8 cellular contexts compared by ENCODE assay signal in the genomic region with DNA sequence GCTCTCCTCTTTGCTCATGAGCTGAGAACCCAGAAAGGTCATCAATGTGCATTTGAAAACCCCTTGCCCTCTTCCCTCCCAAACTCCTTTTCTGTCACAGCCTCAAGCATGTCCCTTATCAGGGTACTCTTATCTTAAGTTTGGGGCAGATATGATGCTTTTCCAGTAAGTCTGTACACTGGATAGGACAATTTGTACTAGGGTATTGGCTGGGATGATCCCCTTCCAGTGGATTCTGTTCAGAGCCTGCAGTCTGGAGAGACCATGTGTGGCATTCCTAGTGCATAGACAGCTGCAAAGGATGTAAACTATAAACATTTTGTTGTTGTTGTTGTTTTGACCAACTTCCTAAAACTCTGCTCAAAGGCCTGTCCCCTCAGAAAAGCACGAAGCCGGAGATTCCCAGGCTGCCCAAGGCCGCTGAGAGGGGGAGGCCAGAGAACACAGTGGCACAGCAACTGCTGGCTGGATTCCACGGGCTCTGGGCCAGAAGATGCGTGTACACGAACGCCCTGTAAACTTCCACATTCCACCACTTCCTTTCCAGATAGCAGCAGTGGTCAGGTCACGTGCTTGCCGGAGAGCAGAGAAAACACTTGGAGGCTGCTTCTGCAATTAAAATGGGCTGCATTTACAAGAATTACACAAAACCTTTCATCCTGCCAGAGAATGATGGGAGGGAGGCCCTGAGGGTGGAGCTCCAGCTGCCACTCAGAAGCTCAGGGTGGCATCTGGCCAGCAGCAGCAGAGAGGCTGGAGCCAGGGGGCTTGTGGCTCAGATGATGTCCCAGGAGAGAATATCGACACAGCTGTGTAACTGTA. TPM values are rescaled to one million over a fixed set of nuclear protein-coding genes. Genes with fewer than 3 reads are reported as not detected.
A peak's percentile ranks its signal among the peaks of the same experiment; 100 is the strongest.
DNase-seq lines count a peak whose midpoint lies in the region; ATAC-seq and TF ChIP-seq lines count a peak whose summit lies in the region.

No MANE protein-coding gene starts in this region.

- intact Hi-C loops in esophagus muscularis mucosa (cut with DNase I), result no loop called here

- H3K27ac Mint-ChIP-seq in stimulated activated naive B cell treated with anti-CD40 and anti-IgM and Interleukin-4, amounts not matched to agents 10 μg/mL and 1 μg/mL and 100 μg/mL, for 72 hours, result peak overlapping the region; percentile 88

- no peaks in the 10 kb centered on the region for H3K9me3 Mint-ChIP-seq in activated T-cell treated with anti-CD3 and anti-CD28 coated beads, Interleukin-2, amount 50 U/mL, for 4 hours
- no peaks in the 10 kb centered on the region for H3K9me3 Mint-ChIP-seq in stimulated activated naive B cell treated with anti-CD40 and anti-IgM and Interleukin-4, amounts not matched to agents 10 μg/mL and 1 μg/mL and 100 μg/mL, for 72 hours

- DNase-seq in OCI-M1 (lab: John Stamatoyannopoulos, UW) (peak; percentile 96), esophagus muscularis mucosa (ENCODE audit: extremely low spot score) (peak; percentile 98), myocyte (ENCODE audit: low read depth) (peak; percentile 94)
- DNase-seq in activated T-cell treated with anti-CD3 and anti-CD28 coated beads, Interleukin-2, amount 50 U/mL, for 4 hours, result peak; percentile 36
- DNase-seq in stimulated activated naive B cell treated with anti-CD40 and anti-IgM and Interleukin-4, amounts not matched to agents 10 μg/mL and 1 μg/mL and 100 μg/mL, for 72 hours, result peak; percentile 43

- H3K4me3 Mint-ChIP-seq in activated T-cell treated with anti-CD3 and anti-CD28 coated beads, Interleukin-2, amount 50 U/mL, for 4 hours, result peak overlapping the region; percentile 25
- peak overlapping the region; percentile 48 to 51 for H3K4me3 Mint-ChIP-seq in stimulated activated naive B cell treated with anti-CD40 and anti-IgM and Interleukin-4, amounts not matched to agents 10 μg/mL and 1 μg/mL and 100 μg/mL, for 72 hours

- H3K9me3 ChIP-seq in HEK293 (ENCODE audit: control insufficient read depth, insufficient read depth, low read depth, low read length) (no peaks in the 10 kb centered on the region), esophagus muscularis mucosa (no peaks in the 10 kb centered on the region)

- H3K27me3 Mint-ChIP-seq in activated T-cell treated with anti-CD3 and anti-CD28 coated beads, Interleukin-2, amount 50 U/mL, for 4 hours (ENCODE audit: low read depth), result no peaks in the 10 kb centered on the region
- H3K27me3 Mint-ChIP-seq in stimulated activated naive B cell treated with anti-CD40 and anti-IgM and Interleukin-4, amounts not matched to agents 10 μg/mL and 1 μg/mL and 100 μg/mL, for 72 hours, result no peaks in the 10 kb centered on the region

- TF ChIP-seq POLR2A in esophagus muscularis mucosa (IDR thresholded peaks at IDR 0.05; ENCODE audit: low read depth), result no peak

- H3K4me1 ChIP-seq in HEK293 (ENCODE audit: control insufficient read depth, insufficient read depth, low read length), result peaks cover 8% of the 10 kb centered on the region
- peaks cover 45 to 51% (median 48%) of the 10 kb centered on the region in 4 donors for H3K4me1 ChIP-seq in esophagus muscularis mucosa

- H3K36me3 ChIP-seq in HEK293 (ENCODE audit: control insufficient read depth in 2 of 2, insufficient read depth in 1 of 2, low read length in 2 of 2) (no peaks in the 10 kb centered on the region), esophagus muscularis mucosa (peaks cover 0 to 2% (median 0%) of the 10 kb centered on the region in 4 donors)

- no peak overlapping the region for H3K4me3 ChIP-seq in HEK293 (ENCODE audit: low read depth, low read length)
- peak overlapping the region in 3 of 4 donors; percentile 1 to 24 (median 10) for H3K4me3 ChIP-seq in esophagus muscularis mucosa

- peaks cover 73% of the 10 kb centered on the region for H3K4me1 Mint-ChIP-seq in activated T-cell treated with anti-CD3 and anti-CD28 coated beads, Interleukin-2, amount 50 U/mL, for 4 hours (ENCODE audit: low read depth)
- peaks cover 62 to 94% of the 10 kb centered on the region in 2 donors for H3K4me1 Mint-ChIP-seq in stimulated activated naive B cell treated with anti-CD40 and anti-IgM and Interleukin-4, amounts not matched to agents 10 μg/mL and 1 μg/mL and 100 μg/mL, for 72 hours

- 0% methylated on average over 10 of the region's 10 CpGs for WGBS in esophagus muscularis mucosa

- TF ChIP-seq CTCF in HEK293 (tag by site-specific recombination; IDR thresholded peaks at IDR 0.05) (no peak; the same call in 1 of the 2 replicates), esophagus muscularis mucosa (IDR thresholded peaks at IDR 0.05) (peak in 2 of 3 experiments; percentile 10 to 23)

- no peaks in the 10 kb centered on the region for H3K27me3 ChIP-seq in esophagus muscularis mucosa

- H3K27ac ChIP-seq in HEK293 (ENCODE audit: extremely low read depth, low read depth, low read length) (no peak overlapping the region; the same call in 1 of the 2 replicates), esophagus muscularis mucosa (replicated peaks in 1 of 4) (peak overlapping the region; percentile 55 to 83 (median 80))

- H3K36me3 Mint-ChIP-seq in activated T-cell treated with anti-CD3 and anti-CD28 coated beads, Interleukin-2, amount 50 U/mL, for 4 hours (ENCODE audit: insufficient read depth), result peaks cover 23% of the 10 kb centered on the region
- peaks cover 36 to 46% of the 10 kb centered on the region in 2 donors for H3K36me3 Mint-ChIP-seq in stimulated activated naive B cell treated with anti-CD40 and anti-IgM and Interleukin-4, amounts not matched to agents 10 μg/mL and 1 μg/mL and 100 μg/mL, for 72 hours

- peak; percentile 36 to 52 for ATAC-seq in activated T-cell treated with anti-CD3 and anti-CD28 coated beads, Interleukin-2, amount 50 U/mL, for 4 hours
- ATAC-seq in stimulated activated naive B cell treated with anti-CD40 and anti-IgM and Interleukin-4, amounts not matched to agents 10 μg/mL and 1 μg/mL and 100 μg/mL, for 72 hours (replicated peaks), result peak; percentile 21 to 42
- ATAC-seq in GM19455 (IDR thresholded peaks at IDR 0.05; ENCODE audit: unreplicated experiment) (no peak), GM21447 (IDR thresholded peaks at IDR 0.05; ENCODE audit: unreplicated experiment) (no peak)

- POLR2A ChIA-PET in HEK293 (lab: Yijun Ruan, JAX), result no interaction called here

- no peak for TF ChIP-seq EP300 in esophagus muscularis mucosa (IDR thresholded peaks at IDR 0.05)

- CTCF ChIA-PET in HEK293 (lab: Yijun Ruan, JAX), result interaction anchor here (0.9 to 2.7 kb wide), 7 partner anchors 10 to 120 kb away, joined by 3 to 12 read pairs (median 4); no protein-coding TSS in a partner anchor

TF ChIP-seq in HEK293, 187 proteins besides CTCF, POLR2A, EP300 and RAD21 (continues in another document):
- TF ChIP-seq, protein P1, sequence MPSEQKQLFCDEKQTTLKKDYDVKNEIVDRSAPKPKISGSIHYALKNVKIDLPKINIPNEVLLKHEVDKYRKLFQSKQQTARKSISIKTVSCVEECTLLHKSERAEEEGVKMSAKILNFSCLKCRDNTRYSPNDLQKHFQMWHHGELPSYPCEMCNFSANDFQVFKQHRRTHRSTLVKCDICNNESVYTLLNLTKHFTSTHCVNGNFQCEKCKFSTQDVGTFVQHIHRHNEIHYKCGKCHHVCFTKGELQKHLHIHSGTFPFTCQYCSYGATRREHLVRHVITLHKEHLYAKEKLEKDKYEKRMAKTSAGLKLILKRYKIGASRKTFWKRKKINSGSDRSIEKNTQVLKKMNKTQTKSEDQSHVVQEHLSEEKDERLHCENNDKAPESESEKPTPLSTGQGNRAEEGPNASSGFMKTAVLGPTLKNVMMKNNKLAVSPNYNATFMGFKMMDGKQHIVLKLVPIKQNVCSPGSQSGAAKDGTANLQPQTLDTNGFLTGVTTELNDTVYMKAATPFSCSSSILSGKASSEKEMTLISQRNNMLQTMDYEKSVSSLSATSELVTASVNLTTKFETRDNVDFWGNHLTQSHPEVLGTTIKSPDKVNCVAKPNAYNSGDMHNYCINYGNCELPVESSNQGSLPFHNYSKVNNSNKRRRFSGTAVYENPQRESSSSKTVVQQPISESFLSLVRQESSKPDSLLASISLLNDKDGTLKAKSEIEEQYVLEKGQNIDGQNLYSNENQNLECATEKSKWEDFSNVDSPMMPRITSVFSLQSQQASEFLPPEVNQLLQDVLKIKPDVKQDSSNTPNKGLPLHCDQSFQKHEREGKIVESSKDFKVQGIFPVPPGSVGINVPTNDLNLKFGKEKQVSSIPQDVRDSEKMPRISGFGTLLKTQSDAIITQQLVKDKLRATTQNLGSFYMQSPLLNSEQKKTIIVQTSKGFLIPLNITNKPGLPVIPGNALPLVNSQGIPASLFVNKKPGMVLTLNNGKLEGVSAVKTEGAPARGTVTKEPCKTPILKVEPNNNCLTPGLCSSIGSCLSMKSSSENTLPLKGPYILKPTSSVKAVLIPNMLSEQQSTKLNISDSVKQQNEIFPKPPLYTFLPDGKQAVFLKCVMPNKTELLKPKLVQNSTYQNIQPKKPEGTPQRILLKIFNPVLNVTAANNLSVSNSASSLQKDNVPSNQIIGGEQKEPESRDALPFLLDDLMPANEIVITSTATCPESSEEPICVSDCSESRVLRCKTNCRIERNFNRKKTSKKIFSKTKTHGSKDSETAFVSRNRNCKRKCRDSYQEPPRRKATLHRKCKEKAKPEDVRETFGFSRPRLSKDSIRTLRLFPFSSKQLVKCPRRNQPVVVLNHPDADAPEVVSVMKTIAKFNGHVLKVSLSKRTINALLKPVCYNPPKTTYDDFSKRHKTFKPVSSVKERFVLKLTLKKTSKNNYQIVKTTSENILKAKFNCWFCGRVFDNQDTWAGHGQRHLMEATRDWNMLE (tag by site-specific recombination; conservative IDR thresholded peaks at IDR 0.05; ENCODE audit: low read depth), result 0 out of 2 replicates have a peak, but pooled peaks have one; percentile 34
- TF ChIP-seq ZNF10 (tag by site-specific recombination; IDR thresholded peaks at IDR 0.05) (0 out of 2 replicates have a peak, but pooled peaks have one; percentile 48), ZBTB21 (tag by site-specific recombination; IDR thresholded peaks at IDR 0.05) (peak; percentile 28; the same call in 1 of the 2 replicates), ZSCAN23 (tag by site-specific recombination; IDR thresholded peaks at IDR 0.05) (no peak)

RNA-seq across cellular contexts. Expression of a gene that starts 42.1 kb away (rescaled TPM):
- total RNA-seq in activated T-cell treated with anti-CD3 and anti-CD28 coated beads, Interleukin-2, amount 50 U/mL, for 4 hours, result not detected
- not detected for total RNA-seq in esophagus muscularis mucosa
- total RNA-seq in myocyte, result 0.11 TPM in 1 of 2 replicates, not detected in the other
- not detected for polyA plus RNA-seq in myocyte (2012)

Comparison
In these comparisons a context has a peak if more than half of its experiments do, and no peak if none do; other contexts are left out.
1. DNase-seq: peak in every context shown above with its lines; median percentile 98 in esophagus muscularis mucosa; 96 in OCI-M1; 94 in myocyte; 43 in stimulated activated naive B cell treated with anti-CD40 and anti-IgM and Interleukin-4, amounts not matched to agents 10 μg/mL and 1 μg/mL and 100 μg/mL, for 72 hours; 36 in activated T-cell treated with anti-CD3 and anti-CD28 coated beads, Interleukin-2, amount 50 U/mL, for 4 hours.
2. ATAC-seq: peak in activated T-cell treated with anti-CD3 and anti-CD28 coated beads, Interleukin-2, amount 50 U/mL, for 4 hours (2 of 2) and stimulated activated naive B cell treated with anti-CD40 and anti-IgM and Interleukin-4, amounts not matched to agents 10 μg/mL and 1 μg/mL and 100 μg/mL, for 72 hours (2 of 2); none in GM19455 (single experiment) and GM21447 (single experiment).